ENCODE assay signal across 1 cellular context in genomic region chr17:60386137-60386395, GRCh38.
TF ChIP-seq lines count a peak whose summit lies in the region.

No MANE protein-coding gene starts in this region.

TF ChIP-seq in IMR-90, 13 proteins besides CTCF, POLR2A, EP300 and RAD21 (continued from another document):
- TF ChIP-seq USF2 (IDR thresholded peaks at IDR 0.05; ENCODE audit: low read depth, low read length) (no peak), NFE2L2 (IDR thresholded peaks at IDR 0.05; ENCODE audit: low read depth, low read length) (no peak), MXI1 (IDR thresholded peaks at IDR 0.05; ENCODE audit: borderline replicate concordance, low read depth, low read length) (no peak), RFX5 (IDR thresholded peaks at IDR 0.05; ENCODE audit: low read depth, low read length) (no peak), MAFK (IDR thresholded peaks at IDR 0.05; ENCODE audit: low read depth, low read length) (no peak), RCOR1 (IDR thresholded peaks at IDR 0.05; ENCODE audit: insufficient replicate concordance, low read length) (no peak), SMC3 (IDR thresholded peaks at IDR 0.05; ENCODE audit: low read depth, low read length) (no peak), MAZ (IDR thresholded peaks at IDR 0.05; ENCODE audit: borderline replicate concordance, low read depth, low read length) (no peak), CHD1 (IDR thresholded peaks at IDR 0.05; ENCODE audit: low read depth, low read length) (no peak), ELK1 (IDR thresholded peaks at IDR 0.05; ENCODE audit: borderline replicate concordance, low read depth, low read length) (no peak)
